ENCODE assay signal across 8 cellular contexts in genomic region chr2:199973703-199974102, GRCh38. TPM values are rescaled to one million over a fixed set of nuclear protein-coding genes. Genes with fewer than 3 reads are reported as not detected.
A peak's percentile ranks its signal among the peaks of the same experiment; 100 is the strongest.
DNase-seq lines count a peak whose midpoint lies in the region; ATAC-seq and TF ChIP-seq lines count a peak whose summit lies in the region.

No MANE protein-coding gene starts in this region.

- peak; percentile 31; the same call in 1 of the 2 replicates for TF ChIP-seq CTCF in WTC11 (IDR thresholded peaks at IDR 0.05)

- no peak for TF ChIP-seq EP300 in Ishikawa (IDR thresholded peaks at IDR 0.05; ENCODE audit: borderline replicate concordance)

- H3K27ac Mint-ChIP-seq in WTC11, result no peak overlapping the region
- no peak overlapping the region for H3K27ac Mint-ChIP-seq in CD8-positive, alpha-beta memory T cell

- H3K4me3 ChIP-seq in CD8-positive, alpha-beta memory T cell (ENCODE audit: low read length), result no peak overlapping the region

- no peaks in the 10 kb centered on the region for H3K9me3 ChIP-seq in CD8-positive, alpha-beta memory T cell (ENCODE audit: low read length)

- CTCF ChIA-PET in WTC11 (lab: Charles Lee), result interaction anchor here (0.6 to 4.7 kb wide), 17 partner anchors 67 to 762 kb away, joined by 3 to 43 read pairs (median 4); partner anchors contain the start of gene KCTD18
- CTCF ChIA-PET in CD8-positive, alpha-beta memory T cell (lab: Charles Lee), result interaction anchor here (1.1 to 1.3 kb wide), 2 partner anchors 494 to 498 kb away, joined by 3 read pairs; no protein-coding TSS in a partner anchor

- H3K27me3 Mint-ChIP-seq in WTC11 (ENCODE audit: low read depth), result no peaks in the 10 kb centered on the region
- H3K27me3 Mint-ChIP-seq in CD8-positive, alpha-beta memory T cell, result no peaks in the 10 kb centered on the region

- H3K4me3 Mint-ChIP-seq in WTC11, result no peak overlapping the region
- H3K4me3 Mint-ChIP-seq in CD8-positive, alpha-beta memory T cell, result no peak overlapping the region

- no peaks in the 10 kb centered on the region for H3K27me3 ChIP-seq in CD8-positive, alpha-beta memory T cell (ENCODE audit: insufficient read depth, low read length, poor library complexity, severe bottlenecking)

- peak; percentile 49 for TF ChIP-seq RAD21 in Ishikawa (IDR thresholded peaks at IDR 0.05; ENCODE audit: low read depth)

- POLR2A ChIA-PET in WTC11 (lab: Charles Lee), result interaction anchor here (1.1 kb wide), 1 partner anchor 536 kb away, joined by 3 read pairs; the partner anchor contains the start of gene KCTD18
- POLR2A ChIA-PET in CD8-positive, alpha-beta memory T cell (lab: Charles Lee), result no interaction called here

- ATAC-seq in WTC11, result peak; percentile 84
- no peak for ATAC-seq in GM18858 (IDR thresholded peaks at IDR 0.05; ENCODE audit: unreplicated experiment)
- no peak for ATAC-seq in GM21529 (IDR thresholded peaks at IDR 0.05; ENCODE audit: unreplicated experiment)
- no peak for ATAC-seq in HG03139 (IDR thresholded peaks at IDR 0.05; ENCODE audit: unreplicated experiment)

- DNase-seq in COLO829 (ENCODE audit: low spot score), result peak; percentile 54
- no peak for DNase-seq in WTC11 (ENCODE audit: low spot score)
- peak; percentile 49 for DNase-seq in inferior parietal cortex (ENCODE audit: extremely low spot score)
- no peak for DNase-seq in CD8-positive, alpha-beta memory T cell

- H3K36me3 Mint-ChIP-seq in WTC11, result no peaks in the 10 kb centered on the region
- peaks cover 0 to 20% (median 9%) of the 10 kb centered on the region in 3 donors for H3K36me3 Mint-ChIP-seq in CD8-positive, alpha-beta memory T cell

- H3K9me3 Mint-ChIP-seq in WTC11, result peaks cover 6% of the 10 kb centered on the region
- no peaks in the 10 kb centered on the region for H3K9me3 Mint-ChIP-seq in CD8-positive, alpha-beta memory T cell

- peaks cover 8% of the 10 kb centered on the region for H3K4me1 Mint-ChIP-seq in WTC11
- H3K4me1 Mint-ChIP-seq in CD8-positive, alpha-beta memory T cell, result no peaks in the 10 kb centered on the region

- no peak overlapping the region for H3K27ac ChIP-seq in CD8-positive, alpha-beta memory T cell (ENCODE audit: low read depth, low read length)

- no peaks in the 10 kb centered on the region for H3K36me3 ChIP-seq in CD8-positive, alpha-beta memory T cell (ENCODE audit: insufficient read depth, low read length)

- H3K4me1 ChIP-seq in CD8-positive, alpha-beta memory T cell (ENCODE audit: insufficient read depth, low read length), result no peaks in the 10 kb centered on the region

TF ChIP-seq in Ishikawa, 13 proteins besides CTCF, POLR2A, EP300 and RAD21 (continues in another document):
- TF ChIP-seq NFIC (IDR thresholded peaks at IDR 0.05) (no peak), TAF1 (IDR thresholded peaks at IDR 0.05; ENCODE audit: low read depth) (no peak), REST (IDR thresholded peaks at IDR 0.05; ENCODE audit: low read depth) (no peak), EGR1 (IDR thresholded peaks at IDR 0.05) (no peak), CEBPB (IDR thresholded peaks at IDR 0.05) (no peak), CREB1 (IDR thresholded peaks at IDR 0.05; ENCODE audit: low read depth) (no peak), TCF12 (IDR thresholded peaks at IDR 0.05; ENCODE audit: low read depth) (no peak), TEAD4 (IDR thresholded peaks at IDR 0.05) (no peak), FOXM1 (IDR thresholded peaks at IDR 0.05; ENCODE audit: borderline replicate concordance, low read depth) (no peak), MAX (IDR thresholded peaks at IDR 0.05) (no peak), ZBTB7A (IDR thresholded peaks at IDR 0.05; ENCODE audit: low read depth) (no peak), USF1 (IDR thresholded peaks at IDR 0.05) (no peak)

TF ChIP-seq in WTC11, 78 proteins besides CTCF, POLR2A, EP300 and RAD21 (continues in another document):
- TF ChIP-seq ETV6 (CRISPR knock-in tag; IDR thresholded peaks at IDR 0.05) (no peak), ZNF219 (CRISPR knock-in tag; IDR thresholded peaks at IDR 0.05; ENCODE audit: borderline replicate concordance) (no peak), JUN (CRISPR knock-in tag; IDR thresholded peaks at IDR 0.05) (no peak), ZNF138 (CRISPR knock-in tag; conservative IDR thresholded peaks at IDR 0.05) (no peak), NR2C2 (CRISPR knock-in tag; IDR thresholded peaks at IDR 0.05) (no peak), ZNF532 (CRISPR knock-in tag; IDR thresholded peaks at IDR 0.05; ENCODE audit: borderline replicate concordance) (no peak), HMGA2 (CRISPR knock-in tag; IDR thresholded peaks at IDR 0.05) (no peak), E2F1 (CRISPR knock-in tag; IDR thresholded peaks at IDR 0.05) (no peak), KAT7 (CRISPR knock-in tag; IDR thresholded peaks at IDR 0.05; ENCODE audit: borderline replicate concordance) (no peak), AR (CRISPR knock-in tag; IDR thresholded peaks at IDR 0.05) (no peak)

RNA-seq across cellular contexts. Expression of gene MAIP1, which starts 18.3 kb away (rescaled TPM):
- total RNA-seq in WTC11 (2021), result 25.0 to 29.3 TPM (median 27.0 TPM) in 3 replicates
- total RNA-seq in CD8-positive, alpha-beta memory T cell, result 10 to 100 TPM; 40.8 TPM
- polyA plus RNA-seq in CD8-positive, alpha-beta memory T cell, result 17.2 TPM

RNA-seq across cellular contexts. Expression of gene TYW5, which starts 18.4 kb away (rescaled TPM):
- total RNA-seq in WTC11 (2021), result 13.5 to 15.2 TPM (median 13.8 TPM) in 3 replicates
- 10 to 100 TPM in 1 of 2 experiments, 1 to 10 TPM in 1; 10.0 to 10.6 TPM for total RNA-seq in CD8-positive, alpha-beta memory T cell
- polyA plus RNA-seq in CD8-positive, alpha-beta memory T cell, result 4.1 TPM

Comparison
In these comparisons a context has a peak if more than half of its experiments do, and no peak if none do; other contexts are left out.
1. DNase-seq: peak in COLO829 (single experiment) and inferior parietal cortex (single experiment); none in WTC11 (single experiment) and CD8-positive, alpha-beta memory T cell (0 of 5).